In the genomic region with DNA sequence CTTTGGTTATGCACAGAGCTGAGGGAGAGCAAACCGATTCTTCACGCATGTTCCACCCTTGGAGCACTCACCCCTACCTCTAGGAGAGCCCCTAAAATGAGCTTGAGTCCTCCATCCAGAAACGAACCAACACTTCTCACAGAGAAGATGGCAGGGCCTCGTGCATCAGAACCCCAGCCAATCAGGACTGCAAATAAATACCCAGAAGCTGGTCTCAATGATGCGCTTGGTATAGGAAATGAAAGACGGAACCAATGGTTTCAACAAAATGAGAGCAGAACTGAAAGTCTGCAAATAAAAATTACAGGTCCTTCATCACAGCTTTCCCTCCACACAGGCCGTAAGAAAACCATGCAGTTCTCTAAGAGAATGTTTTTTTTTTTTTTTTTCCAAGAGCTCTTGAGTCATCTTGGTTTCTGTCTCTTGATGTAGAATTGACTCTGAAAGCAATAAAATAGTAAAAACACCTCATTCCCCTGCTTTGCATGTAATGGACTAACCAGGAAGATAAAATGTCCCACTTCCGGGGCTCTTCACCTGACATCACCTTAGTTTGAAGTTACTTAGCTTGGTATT, we compare ENCODE assay signal across 8 cellular contexts. TPM values are rescaled to one million over a fixed set of nuclear protein-coding genes. Genes with fewer than 3 reads are reported as not detected.
DNase-seq lines count a peak whose midpoint lies in the region; ATAC-seq lines count a peak whose summit lies in the region.

No MANE protein-coding gene starts in this region.

- H3K27ac Mint-ChIP-seq in naive B cell = peak overlapping the region; percentile 94 to 98 (median 96)

- H3K36me3 Mint-ChIP-seq in naive B cell = peaks cover 4 to 17% of the 10 kb centered on the region in 2 donors

- H3K4me1 Mint-ChIP-seq in naive B cell = peaks cover 44 to 92% (median 63%) of the 10 kb centered on the region in 3 donors

- peaks cover 5 to 24% (median 11%) of the 10 kb centered on the region in 7 donors for H3K9me3 Mint-ChIP-seq in naive B cell

- DNase-seq in SIG-M5 treated with dmso at 0.1 percent for 504 hours (lab: John Stamatoyannopoulos, UW; ENCODE audit: unreplicated experiment) (peak; percentile 80), naive B cell (peak; percentile 76), SKM-1 (lab: John Stamatoyannopoulos, UW; ENCODE audit: unreplicated experiment) (no peak), NCI-H82 (lab: John Stamatoyannopoulos, UW) (no peak), COR-L47 (lab: John Stamatoyannopoulos, UW) (no peak)
- no peak for DNase-seq in NK-92 treated with Interleukin-12 subunit alpha and Interleukin-12 subunit beta, amount 100 ng/mL, for 24 hours (lab: John Stamatoyannopoulos, UW)

- peak overlapping the region in 7 of 8 donors; percentile 21 to 83 (median 56) for H3K4me3 Mint-ChIP-seq in naive B cell

- ATAC-seq in GM18907 (IDR thresholded peaks at IDR 0.05; ENCODE audit: unreplicated experiment) (peak; percentile 54), HG02885 (IDR thresholded peaks at IDR 0.05; ENCODE audit: poor library complexity, unreplicated experiment) (peak; percentile 62), naive B cell (ENCODE audit: low read depth in 2 of 2) (peak; percentile 79 to 81)

- no peaks in the 10 kb centered on the region for H3K27me3 Mint-ChIP-seq in naive B cell

RNA-seq across cellular contexts. Expression of a gene that starts 23.8 kb away (rescaled TPM):
- 1,000 to 10,000 TPM in 1 of 6 donors, 100 to 1,000 TPM in 5; 316 to 1,111 (median 647) TPM for polyA plus RNA-seq in naive B cell (ENCODE audit: low read depth in 6 of 6)

Comparison
In these comparisons a context has a peak if more than half of its experiments do, and no peak if none do; other contexts are left out.
1. DNase-seq: peak in SIG-M5 treated with dmso at 0.1 percent for 504 hours (single experiment) and naive B cell (single experiment); none in NK-92 treated with Interleukin-12 subunit alpha and Interleukin-12 subunit beta, amount 100 ng/mL, for 24 hours (single experiment), SKM-1 (single experiment), NCI-H82 (single experiment) and COR-L47 (single experiment).
2. Peak in every context shown above with its lines, with median percentiles within 50 percentile points of each other: ATAC-seq.